1 cellular context compared by ENCODE assay signal in genomic region chr22:17638432-17639237, GRCh38.
TF ChIP-seq lines count a peak whose summit lies in the region.

A gene with protein sequence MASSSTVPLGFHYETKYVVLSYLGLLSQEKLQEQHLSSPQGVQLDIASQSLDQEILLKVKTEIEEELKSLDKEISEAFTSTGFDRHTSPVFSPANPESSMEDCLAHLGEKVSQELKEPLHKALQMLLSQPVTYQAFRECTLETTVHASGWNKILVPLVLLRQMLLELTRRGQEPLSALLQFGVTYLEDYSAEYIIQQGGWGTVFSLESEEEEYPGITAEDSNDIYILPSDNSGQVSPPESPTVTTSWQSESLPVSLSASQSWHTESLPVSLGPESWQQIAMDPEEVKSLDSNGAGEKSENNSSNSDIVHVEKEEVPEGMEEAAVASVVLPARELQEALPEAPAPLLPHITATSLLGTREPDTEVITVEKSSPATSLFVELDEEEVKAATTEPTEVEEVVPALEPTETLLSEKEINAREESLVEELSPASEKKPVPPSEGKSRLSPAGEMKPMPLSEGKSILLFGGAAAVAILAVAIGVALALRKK (plus strand): TSS chr22:17638757. CDS start chr22:17655712, 16,955 bp downstream.

TF ChIP-seq in HepG2, 621 proteins besides CTCF, POLR2A, EP300 and RAD21 (continued from another document and continues in another):
- TF ChIP-seq, protein P1, sequence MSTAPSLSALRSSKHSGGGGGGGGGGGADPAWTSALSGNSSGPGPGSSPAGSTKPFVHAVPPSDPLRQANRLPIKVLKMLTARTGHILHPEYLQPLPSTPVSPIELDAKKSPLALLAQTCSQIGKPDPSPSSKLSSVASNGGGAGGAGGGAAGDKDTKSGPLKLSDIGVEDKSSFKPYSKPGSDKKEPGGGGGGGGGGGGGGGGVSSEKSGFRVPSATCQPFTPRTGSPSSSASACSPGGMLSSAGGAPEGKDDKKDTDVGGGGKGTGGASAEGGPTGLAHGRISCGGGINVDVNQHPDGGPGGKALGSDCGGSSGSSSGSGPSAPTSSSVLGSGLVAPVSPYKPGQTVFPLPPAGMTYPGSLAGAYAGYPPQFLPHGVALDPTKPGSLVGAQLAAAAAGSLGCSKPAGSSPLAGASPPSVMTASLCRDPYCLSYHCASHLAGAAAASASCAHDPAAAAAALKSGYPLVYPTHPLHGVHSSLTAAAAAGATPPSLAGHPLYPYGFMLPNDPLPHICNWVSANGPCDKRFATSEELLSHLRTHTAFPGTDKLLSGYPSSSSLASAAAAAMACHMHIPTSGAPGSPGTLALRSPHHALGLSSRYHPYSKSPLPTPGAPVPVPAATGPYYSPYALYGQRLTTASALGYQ (CRISPR knock-in tag; IDR thresholded peaks at IDR 0.05): 0 out of 2 replicates have a peak, but pooled peaks have one; percentile 26
- TF ChIP-seq ZNF747 (CRISPR knock-in tag; IDR thresholded peaks at IDR 0.05; ENCODE audit: borderline replicate concordance) (peak; percentile 83; the same call in 1 of the 2 replicates), NBN (conservative IDR thresholded peaks at IDR 0.05) (no peak), ZNF17 (CRISPR knock-in tag; IDR thresholded peaks at IDR 0.05) (no peak), ZNF720 (CRISPR knock-in tag; IDR thresholded peaks at IDR 0.05) (no peak), GATAD2A (CRISPR knock-in tag; IDR thresholded peaks at IDR 0.05) (peak; percentile 40), NFIC (IDR thresholded peaks at IDR 0.05; ENCODE audit: low read length) (no peak), NAIF1 (CRISPR knock-in tag; IDR thresholded peaks at IDR 0.05; ENCODE audit: borderline replicate concordance) (no peak), KDM5B (CRISPR knock-in tag; IDR thresholded peaks at IDR 0.05; ENCODE audit: borderline replicate concordance) (peak; percentile 63; the same call in 1 of the 2 replicates), ZNF296 (CRISPR knock-in tag; conservative IDR thresholded peaks at IDR 0.05) (no peak), FOXK1 (CRISPR knock-in tag; IDR thresholded peaks at IDR 0.05; ENCODE audit: borderline replicate concordance, low read depth) (peak; percentile 59), MATR3 (CRISPR knock-in tag; IDR thresholded peaks at IDR 0.05) (no peak), ZBTB7B (CRISPR knock-in tag; IDR thresholded peaks at IDR 0.05) (peak; percentile 41), ZNF224 (CRISPR knock-in tag; IDR thresholded peaks at IDR 0.05) (peak; percentile 95), HOXA3 (CRISPR knock-in tag; IDR thresholded peaks at IDR 0.05) (peak; percentile 98), ZNF558 (CRISPR knock-in tag; IDR thresholded peaks at IDR 0.05; ENCODE audit: borderline replicate concordance) (no peak), ZNF562 (CRISPR knock-in tag; IDR thresholded peaks at IDR 0.05; ENCODE audit: borderline replicate concordance) (no peak), BCL6 (CRISPR knock-in tag; IDR thresholded peaks at IDR 0.05) (no peak), ZNF333 (CRISPR knock-in tag; IDR thresholded peaks at IDR 0.05; ENCODE audit: borderline replicate concordance) (no peak; the same call in 1 of the 2 replicates), MED1 (CRISPR knock-in tag; IDR thresholded peaks at IDR 0.05) (peak; percentile 83), ZBTB34 (CRISPR knock-in tag; IDR thresholded peaks at IDR 0.05) (no peak), ELF1 (CRISPR knock-in tag; IDR thresholded peaks at IDR 0.05) (peak; percentile 84), ZNF670 (CRISPR knock-in tag; IDR thresholded peaks at IDR 0.05; ENCODE audit: borderline replicate concordance) (no peak), RFXAP (CRISPR knock-in tag; IDR thresholded peaks at IDR 0.05; ENCODE audit: borderline replicate concordance) (0 out of 2 replicates have a peak, but pooled peaks have one; percentile 34), MTF2 (CRISPR knock-in tag; IDR thresholded peaks at IDR 0.05; ENCODE audit: borderline replicate concordance) (no peak), RFX1 (IDR thresholded peaks at IDR 0.05) (no peak), ISX (CRISPR knock-in tag; conservative IDR thresholded peaks at IDR 0.05) (no peak), NR2F1 (CRISPR knock-in tag; IDR thresholded peaks at IDR 0.05) (no peak; a peak in 1 of 4 replicates), ZNF225 (CRISPR knock-in tag; IDR thresholded peaks at IDR 0.05) (peak; percentile 86; the same call in 1 of the 2 replicates), TRIM24 (CRISPR knock-in tag; IDR thresholded peaks at IDR 0.05) (no peak), ZNF530 (CRISPR knock-in tag; IDR thresholded peaks at IDR 0.05; ENCODE audit: low read depth) (no peak), ZNF713 (CRISPR knock-in tag; IDR thresholded peaks at IDR 0.05) (0 out of 2 replicates have a peak, but pooled peaks have one; percentile 86), SIX4 (CRISPR knock-in tag; IDR thresholded peaks at IDR 0.05) (no peak), HHEX (CRISPR knock-in tag; IDR thresholded peaks at IDR 0.05) (no peak), HMG20B (CRISPR knock-in tag; conservative IDR thresholded peaks at IDR 0.05) (no peak), ZFP36L2 (CRISPR knock-in tag; IDR thresholded peaks at IDR 0.05) (no peak), USF2 (IDR thresholded peaks at IDR 0.05; ENCODE audit: low read depth, low read length) (no peak), USF2 (CRISPR knock-in tag; IDR thresholded peaks at IDR 0.05; ENCODE audit: borderline replicate concordance) (no peak), CHD2 (IDR thresholded peaks at IDR 0.05; ENCODE audit: low read depth, low read length) (no peak), NCOA2 (CRISPR knock-in tag; IDR thresholded peaks at IDR 0.05) (0 out of 2 replicates have a peak, but pooled peaks have one; percentile 21), ZEB1 (IDR thresholded peaks at IDR 0.05; ENCODE audit: insufficient replicate concordance, low read depth) (no peak), FOSL1 (CRISPR knock-in tag; IDR thresholded peaks at IDR 0.05; ENCODE audit: borderline replicate concordance) (peak; percentile 26; the same call in 1 of the 2 replicates), ZNF138 (CRISPR knock-in tag; IDR thresholded peaks at IDR 0.05; ENCODE audit: low read depth) (0 out of 2 replicates have a peak, but pooled peaks have one; percentile 46), PTBP1 (IDR thresholded peaks at IDR 0.05; ENCODE audit: low read depth, low read length, poor library complexity, severe bottlenecking) (no peak), ZNF326 (CRISPR knock-in tag; IDR thresholded peaks at IDR 0.05; ENCODE audit: borderline replicate concordance) (no peak), RORA (CRISPR knock-in tag; IDR thresholded peaks at IDR 0.05) (no peak), ZNF616 (CRISPR knock-in tag; IDR thresholded peaks at IDR 0.05; ENCODE audit: low read depth) (no peak), NFYC (CRISPR knock-in tag; IDR thresholded peaks at IDR 0.05) (no peak; the same call in 1 of the 2 replicates), MLX (CRISPR knock-in tag; IDR thresholded peaks at IDR 0.05) (no peak; the same call in 1 of the 2 replicates), FLYWCH1 (CRISPR knock-in tag; IDR thresholded peaks at IDR 0.05) (peak; percentile 90; the same call in 1 of the 2 replicates)
- TF ChIP-seq, protein P2, sequence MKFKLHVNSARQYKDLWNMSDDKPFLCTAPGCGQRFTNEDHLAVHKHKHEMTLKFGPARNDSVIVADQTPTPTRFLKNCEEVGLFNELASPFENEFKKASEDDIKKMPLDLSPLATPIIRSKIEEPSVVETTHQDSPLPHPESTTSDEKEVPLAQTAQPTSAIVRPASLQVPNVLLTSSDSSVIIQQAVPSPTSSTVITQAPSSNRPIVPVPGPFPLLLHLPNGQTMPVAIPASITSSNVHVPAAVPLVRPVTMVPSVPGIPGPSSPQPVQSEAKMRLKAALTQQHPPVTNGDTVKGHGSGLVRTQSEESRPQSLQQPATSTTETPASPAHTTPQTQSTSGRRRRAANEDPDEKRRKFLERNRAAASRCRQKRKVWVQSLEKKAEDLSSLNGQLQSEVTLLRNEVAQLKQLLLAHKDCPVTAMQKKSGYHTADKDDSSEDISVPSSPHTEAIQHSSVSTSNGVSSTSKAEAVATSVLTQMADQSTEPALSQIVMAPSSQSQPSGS (CRISPR knock-in tag; IDR thresholded peaks at IDR 0.05): peak; percentile 92
- TF ChIP-seq, protein P3, sequence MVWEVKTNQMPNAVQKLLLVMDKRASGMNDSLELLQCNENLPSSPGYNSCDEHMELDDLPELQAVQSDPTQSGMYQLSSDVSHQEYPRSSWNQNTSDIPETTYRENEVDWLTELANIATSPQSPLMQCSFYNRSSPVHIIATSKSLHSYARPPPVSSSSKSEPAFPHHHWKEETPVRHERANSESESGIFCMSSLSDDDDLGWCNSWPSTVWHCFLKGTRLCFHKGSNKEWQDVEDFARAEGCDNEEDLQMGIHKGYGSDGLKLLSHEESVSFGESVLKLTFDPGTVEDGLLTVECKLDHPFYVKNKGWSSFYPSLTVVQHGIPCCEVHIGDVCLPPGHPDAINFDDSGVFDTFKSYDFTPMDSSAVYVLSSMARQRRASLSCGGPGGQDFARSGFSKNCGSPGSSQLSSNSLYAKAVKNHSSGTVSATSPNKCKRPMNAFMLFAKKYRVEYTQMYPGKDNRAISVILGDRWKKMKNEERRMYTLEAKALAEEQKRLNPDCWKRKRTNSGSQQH (CRISPR knock-in tag; IDR thresholded peaks at IDR 0.05; ENCODE audit: low read depth): peak; percentile 30
- TF ChIP-seq, protein P4, sequence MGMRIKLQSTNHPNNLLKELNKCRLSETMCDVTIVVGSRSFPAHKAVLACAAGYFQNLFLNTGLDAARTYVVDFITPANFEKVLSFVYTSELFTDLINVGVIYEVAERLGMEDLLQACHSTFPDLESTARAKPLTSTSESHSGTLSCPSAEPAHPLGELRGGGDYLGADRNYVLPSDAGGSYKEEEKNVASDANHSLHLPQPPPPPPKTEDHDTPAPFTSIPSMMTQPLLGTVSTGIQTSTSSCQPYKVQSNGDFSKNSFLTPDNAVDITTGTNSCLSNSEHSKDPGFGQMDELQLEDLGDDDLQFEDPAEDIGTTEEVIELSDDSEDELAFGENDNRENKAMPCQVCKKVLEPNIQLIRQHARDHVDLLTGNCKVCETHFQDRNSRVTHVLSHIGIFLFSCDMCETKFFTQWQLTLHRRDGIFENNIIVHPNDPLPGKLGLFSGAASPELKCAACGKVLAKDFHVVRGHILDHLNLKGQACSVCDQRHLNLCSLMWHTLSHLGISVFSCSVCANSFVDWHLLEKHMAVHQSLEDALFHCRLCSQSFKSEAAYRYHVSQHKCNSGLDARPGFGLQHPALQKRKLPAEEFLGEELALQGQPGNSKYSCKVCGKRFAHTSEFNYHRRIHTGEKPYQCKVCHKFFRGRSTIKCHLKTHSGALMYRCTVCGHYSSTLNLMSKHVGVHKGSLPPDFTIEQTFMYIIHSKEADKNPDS (CRISPR knock-in tag; IDR thresholded peaks at IDR 0.05): no peak
- TF ChIP-seq, protein P5, sequence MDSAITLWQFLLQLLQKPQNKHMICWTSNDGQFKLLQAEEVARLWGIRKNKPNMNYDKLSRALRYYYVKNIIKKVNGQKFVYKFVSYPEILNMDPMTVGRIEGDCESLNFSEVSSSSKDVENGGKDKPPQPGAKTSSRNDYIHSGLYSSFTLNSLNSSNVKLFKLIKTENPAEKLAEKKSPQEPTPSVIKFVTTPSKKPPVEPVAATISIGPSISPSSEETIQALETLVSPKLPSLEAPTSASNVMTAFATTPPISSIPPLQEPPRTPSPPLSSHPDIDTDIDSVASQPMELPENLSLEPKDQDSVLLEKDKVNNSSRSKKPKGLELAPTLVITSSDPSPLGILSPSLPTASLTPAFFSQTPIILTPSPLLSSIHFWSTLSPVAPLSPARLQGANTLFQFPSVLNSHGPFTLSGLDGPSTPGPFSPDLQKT (CRISPR knock-in tag; IDR thresholded peaks at IDR 0.05; ENCODE audit: borderline replicate concordance): peak; percentile 64; the same call in 1 of the 2 replicates
- TF ChIP-seq, protein P6, sequence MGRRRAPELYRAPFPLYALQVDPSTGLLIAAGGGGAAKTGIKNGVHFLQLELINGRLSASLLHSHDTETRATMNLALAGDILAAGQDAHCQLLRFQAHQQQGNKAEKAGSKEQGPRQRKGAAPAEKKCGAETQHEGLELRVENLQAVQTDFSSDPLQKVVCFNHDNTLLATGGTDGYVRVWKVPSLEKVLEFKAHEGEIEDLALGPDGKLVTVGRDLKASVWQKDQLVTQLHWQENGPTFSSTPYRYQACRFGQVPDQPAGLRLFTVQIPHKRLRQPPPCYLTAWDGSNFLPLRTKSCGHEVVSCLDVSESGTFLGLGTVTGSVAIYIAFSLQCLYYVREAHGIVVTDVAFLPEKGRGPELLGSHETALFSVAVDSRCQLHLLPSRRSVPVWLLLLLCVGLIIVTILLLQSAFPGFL (CRISPR knock-in tag; IDR thresholded peaks at IDR 0.05): no peak
